ENCODE assay signal across 18 cellular contexts in genomic region chr19:45051929-45052579, GRCh38. TPM values are rescaled to one million over a fixed set of nuclear protein-coding genes. Genes with fewer than 3 reads are reported as not detected.
DNase-seq lines count a peak whose midpoint lies in the region; FAIRE-seq and TF ChIP-seq lines count a peak whose summit lies in the region.
"Had no signal": no experiment of that assay in that cellular context is flagged by ENCODE, and none has a peak within 500 bp of the region (broad histone marks: within the 10 kb centered on the region; RNA-seq: fewer than 3 reads in every experiment).

No MANE protein-coding gene starts in this region.

- no peak overlapping the region for H3K4me3 ChIP-seq in OCI-LY1 (ENCODE audit: low read depth, low read length, poor library complexity, severe bottlenecking)
- H3K4me3 ChIP-seq in dorsolateral prefrontal cortex = no peak overlapping the region
- peak overlapping the region in 1 of 8 donors; percentile 37 for H3K4me3 ChIP-seq in spleen
- no peak overlapping the region for H3K4me3 ChIP-seq in foreskin fibroblast (ENCODE audit: low read depth in 1 of 2, low read length in 2 of 2)
- H3K4me3 ChIP-seq: gastrocnemius medialis, prostate gland had no signal

- peak; percentile 23 for FAIRE-seq in GM12891 (lab: Jason Lieb, UNC)
- FAIRE-seq: G401.6 had no signal

- intact Hi-C loops in dorsolateral prefrontal cortex (cut with DNase I) = loop anchor here in 1 of 2 donors (10.0 kb wide), 1 partner anchor 147 kb away; the partner anchor contains the start of gene APOE
- intact Hi-C loops in spleen (cut with DNase I; ENCODE audit: low total_unique reads) = no loop called here

- peak overlapping the region; percentile 96 for H3K27ac ChIP-seq in OCI-LY1 (ENCODE audit: low read depth, low read length, poor library complexity, severe bottlenecking)
- H3K27ac ChIP-seq in dorsolateral prefrontal cortex = peak overlapping the region in 50 of 59 donors; percentile 9 to 100 (median 62)
- peak overlapping the region in 6 of 8 donors; percentile 23 to 86 (median 66) for H3K27ac ChIP-seq in spleen
- H3K27ac ChIP-seq: gastrocnemius medialis, prostate gland had no signal

- peaks cover 63% of the 10 kb centered on the region for H3K4me1 ChIP-seq in OCI-LY1 (ENCODE audit: insufficient read depth, low read length, severe bottlenecking)
- peaks cover 4 to 77% (median 53%) of the 10 kb centered on the region in 6 donors for H3K4me1 ChIP-seq in spleen
- H3K4me1 ChIP-seq: prostate gland had no signal

- no peak overlapping the region for H2AFZ ChIP-seq in OCI-LY1 (ENCODE audit: low read length)

- peak overlapping the region; percentile 22; the same call in 1 of the 2 replicates for H3K9ac ChIP-seq in OCI-LY1 (ENCODE audit: low read length)

- no peak for TF ChIP-seq CTCF in OCI-LY1 (IDR thresholded peaks at IDR 0.05; ENCODE audit: low read length)
- no peak for TF ChIP-seq CTCF in dorsolateral prefrontal cortex (IDR thresholded peaks at IDR 0.05 in 54 of 56, conservative IDR thresholded peaks at IDR 0.05 in 2 of 56; ENCODE audit: low read depth in 1 of 56, partially characterized antibody in 56 of 56)
- TF ChIP-seq CTCF in spleen (IDR thresholded peaks at IDR 0.05 in 8 of 11, conservative IDR thresholded peaks at IDR 0.05 in 3 of 11) = no peak
- TF ChIP-seq CTCF in foreskin fibroblast (IDR thresholded peaks at IDR 0.05; ENCODE audit: low read depth, low read length) = no peak

- H3K36me3 ChIP-seq in OCI-LY1 (ENCODE audit: insufficient read depth, low read length) (peaks cover 49% of the 10 kb centered on the region), spleen (peaks cover 3 to 90% (median 53%) of the 10 kb centered on the region in 6 donors)

- peak overlapping the region; percentile 27; the same call in 1 of the 2 replicates for H3K4me2 ChIP-seq in OCI-LY1 (ENCODE audit: low read length)

- H3K9me3 ChIP-seq in OCI-LY1 (ENCODE audit: low read length) = no peaks in the 10 kb centered on the region
- no peaks in the 10 kb centered on the region for H3K9me3 ChIP-seq in spleen
- H3K9me3 ChIP-seq: gastrocnemius medialis, prostate gland had no signal

- H3K9me2 ChIP-seq in OCI-LY1 (ENCODE audit: low read depth, low read length) = no peaks in the 10 kb centered on the region

- WGBS in spleen, 5 donors = 59 to 70% (median 65%) methylated on average over 9 of the region's 9 CpGs

- TF ChIP-seq POLR2A in GM12891 (IDR thresholded peaks at IDR 0.05; ENCODE audit: low read depth, low read length) (no peak), spleen (IDR thresholded peaks at IDR 0.05) (no peak)

- no peak for DNase-seq in GM12891 (ENCODE audit: insufficient read length, low spot score)
- no peak for DNase-seq in dorsolateral prefrontal cortex
- DNase-seq in spleen = peak; percentile 84
- DNase-seq in NCI-H1417 (lab: John Stamatoyannopoulos, UW) = no peak
- DNase-seq in SKM-1 treated with dmso at 0.1 percent for 144 hours (lab: John Stamatoyannopoulos, UW; ENCODE audit: unreplicated experiment) = no peak
- DNase-seq in HPDE6-E6E7 (ENCODE audit: extremely low spot score) = no peak
- DNase-seq in foreskin fibroblast = no peak
- DNase-seq: activated CD4-positive, alpha-beta memory T cell treated with anti-CD3 and anti-CD28 coated beads for 36 hours; Calu3; caudate nucleus; gastrocnemius medialis; HFFc6; KBM-7; NCI-H1092 treated with DMSO at 0.1 percent for 48 hours; NCI-H82 had no signal

- peaks cover 13% of the 10 kb centered on the region for H3K79me2 ChIP-seq in OCI-LY1 (ENCODE audit: insufficient read depth, low read length)

- no peaks in the 10 kb centered on the region for H4K20me1 ChIP-seq in OCI-LY1 (ENCODE audit: insufficient read depth, low read length)

- H3F3A ChIP-seq in OCI-LY1 (ENCODE audit: insufficient read depth, low read length) = no peaks in the 10 kb centered on the region

- H3K27me3 ChIP-seq in OCI-LY1 (ENCODE audit: insufficient read depth, low read length) (no peaks in the 10 kb centered on the region), dorsolateral prefrontal cortex (no peaks in the 10 kb centered on the region), spleen (replicated peaks in 1 of 7) (no peaks in the 10 kb centered on the region)
- H3K27me3 ChIP-seq: gastrocnemius medialis had no signal

TF ChIP-seq in GM12891, 5 proteins besides CTCF, POLR2A, EP300 and RAD21:
- no peak for TF ChIP-seq SPI1 (IDR thresholded peaks at IDR 0.05; ENCODE audit: low read depth, low read length)
- no peak for TF ChIP-seq POLR2AphosphoS5 (IDR thresholded peaks at IDR 0.05; ENCODE audit: low read depth, low read length)
- TF ChIP-seq POU2F2 (IDR thresholded peaks at IDR 0.05; ENCODE audit: low read depth, low read length) = no peak
- no peak for TF ChIP-seq TAF1 (IDR thresholded peaks at IDR 0.05; ENCODE audit: low read depth, low read length)
- no peak for TF ChIP-seq PAX5 (IDR thresholded peaks at IDR 0.05; ENCODE audit: insufficient read depth, low read length, severe bottlenecking)

RNA-seq across cellular contexts. Expression of gene CLASRP, which starts 13.2 kb away (rescaled TPM):
- polyA plus RNA-seq in GM12891 (2012; ENCODE audit: low read depth, missing spikeins) = 55.1 TPM
- total RNA-seq in dorsolateral prefrontal cortex (100 to 1,000 TPM in 71 of 120 experiments, 10 to 100 TPM in 49; 51.6 to 162 (median 105) TPM), spleen (100 to 1,000 TPM in 6 of 7 donors, 10 to 100 TPM in 1; 97.6 to 153 (median 143) TPM)
- 100 to 1,000 TPM in 2 of 3 donors, 10 to 100 TPM in 1; 61.3 to 215 (median 191) TPM for polyA plus RNA-seq in spleen

RNA-seq across cellular contexts. Expression of gene ZNF296, which starts 24.2 kb away (rescaled TPM):
- polyA plus RNA-seq in GM12891 (2012; ENCODE audit: low read depth, missing spikeins) = 6.5 TPM
- total RNA-seq in dorsolateral prefrontal cortex (1 to 10 TPM in 79 of 120 experiments, under 1 TPM in 41; 0.36 to 3.5 (median 1.3) TPM), spleen (1 to 10 TPM; 3.9 to 7.5 (median 6.4) TPM)
- 10 to 100 TPM in 1 of 3 donors, 1 to 10 TPM in 2; 7.3 to 11.9 (median 8.8) TPM for polyA plus RNA-seq in spleen
- total RNA-seq: gastrocnemius medialis had no signal

RNA-seq across cellular contexts. Expression of gene GEMIN7, which starts 27.0 kb away (rescaled TPM):
- 43.2 TPM for polyA plus RNA-seq in GM12891 (2012; ENCODE audit: low read depth, missing spikeins)
- total RNA-seq in dorsolateral prefrontal cortex = 10 to 100 TPM in 115 of 120 experiments, 1 to 10 TPM in 5; 5.0 to 26.4 (median 16.3) TPM
- 10 to 100 TPM; 19.6 to 33.4 (median 23.1) TPM for total RNA-seq in spleen
- polyA plus RNA-seq in spleen = 10 to 100 TPM; 43.6 to 51.1 (median 49.7) TPM

RNA-seq across cellular contexts. Expression of gene PPP1R37, which starts 40.9 kb away (rescaled TPM):
- polyA plus RNA-seq in GM12891 (2012; ENCODE audit: low read depth, missing spikeins) = 9.5 TPM
- total RNA-seq in dorsolateral prefrontal cortex (10 to 100 TPM; 33.6 to 77.3 (median 54.0) TPM), spleen (10 to 100 TPM; 16.2 to 27.1 (median 19.6) TPM)
- 10 to 100 TPM; 14.3 to 36.7 (median 20.3) TPM for polyA plus RNA-seq in spleen

RNA-seq across cellular contexts. Expression of gene RELB, which starts 50.8 kb away (rescaled TPM):
- 27.7 TPM for polyA plus RNA-seq in GM12891 (2012; ENCODE audit: low read depth, missing spikeins)
- total RNA-seq in dorsolateral prefrontal cortex (10 to 100 TPM in 3 of 120 experiments, 1 to 10 TPM in 117; 1.5 to 13.8 (median 4.1) TPM), spleen (10 to 100 TPM; 16.6 to 67.4 (median 29.0) TPM)
- 10 to 100 TPM; 23.8 to 48.7 (median 45.3) TPM for polyA plus RNA-seq in spleen
